7 cellular contexts compared by ENCODE assay signal in genomic region chrX:105028962-105029361, GRCh38.
DNase-seq lines count a peak whose midpoint lies in the region; ATAC-seq, FAIRE-seq and TF ChIP-seq lines count a peak whose summit lies in the region.
"Not testable (repeated sequence)": the region's sequence is repeated elsewhere in the genome, so short reads cannot be mapped to it uniquely, and the experiment has no call there.

No MANE protein-coding gene starts in this region.

- RAD21 ChIA-PET in GM12878 (lab: Charles Lee; ENCODE audit: unreplicated experiment): not testable (repeated sequence)

- H3K4me3 ChIP-seq in HEK293 (ENCODE audit: low read depth, low read length); GM12878; kidney (ENCODE audit: low read length in 2 of 2); HepG2 (replicated peaks in 1 of 3; ENCODE audit: insufficient read depth in 1 of 3, low read depth in 2 of 3, low read length in 3 of 3); pancreas: not testable (repeated sequence)

- CTCF ChIA-PET in HEK293 (lab: Yijun Ruan, JAX); GM12878 (lab: Yijun Ruan, JAX); HepG2 (lab: Yijun Ruan, JAX; ENCODE audit: low intra/inter-chr PET ratio, low total read pairs): not testable (repeated sequence)

- not testable (repeated sequence) for TF ChIP-seq POLR2A in GM12878 (IDR thresholded peaks at IDR 0.05; ENCODE audit: low read depth, low read length); HepG2 (IDR thresholded peaks at IDR 0.05; ENCODE audit: insufficient read depth in 1 of 2, low read depth in 2 of 2, low read length in 2 of 2)

- not testable (repeated sequence) for H3K36me3 ChIP-seq in HEK293 (ENCODE audit: control insufficient read depth in 2 of 2, insufficient read depth in 1 of 2, low read length in 2 of 2); GM12878 (ENCODE audit: control insufficient read depth in 2 of 2, insufficient read depth in 2 of 2, low read length in 1 of 2); kidney (ENCODE audit: control insufficient read depth in 1 of 2, insufficient read depth in 2 of 2, low read length in 2 of 2); HepG2 (replicated peaks in 1 of 2; ENCODE audit: control insufficient read depth in 1 of 2, insufficient read depth in 2 of 2, low read length in 2 of 2); pancreas

- in situ Hi-C loops in GM12878 (cut with MboI); HepG2 (cut with HindIII; ENCODE audit: extremely low pct_ligation_motif_present, low pct_unique_long_range_greater_than_20kb): not testable (repeated sequence)

- ATAC-seq in GM12878, HepG2, pancreas: not testable (repeated sequence)

- not testable (repeated sequence) for H3K4me1 ChIP-seq in HEK293 (ENCODE audit: control insufficient read depth, insufficient read depth, low read length); GM12878 (ENCODE audit: control insufficient read depth, insufficient read depth, low read length); kidney (ENCODE audit: control insufficient read depth in 1 of 2, insufficient read depth in 1 of 2, low read depth in 1 of 2, low read length in 2 of 2); HepG2 (ENCODE audit: insufficient read depth, low read length); pancreas

- H4K20me1 ChIP-seq in GM12878 (ENCODE audit: control insufficient read depth, insufficient read depth); HepG2 (ENCODE audit: insufficient read depth, low read length): not testable (repeated sequence)

- H2AFZ ChIP-seq in GM12878 (ENCODE audit: control insufficient read depth, low read depth, low read length); HepG2 (ENCODE audit: low read length): not testable (repeated sequence)

- intact Hi-C loops in GM12878 (cut with micrococcal nuclease; ENCODE audit: unreplicated experiment); kidney (cut with DNase I); HepG2 (cut with micrococcal nuclease; ENCODE audit: unreplicated experiment); pancreas (cut with DNase I): not testable (repeated sequence)

- DNase-seq in GM12878 (ENCODE audit: low read depth, low spot score); kidney; HepG2 (ENCODE audit: low spot score); pancreas: not testable (repeated sequence)

- not testable (repeated sequence) for H3K27me3 ChIP-seq in GM12878 (replicated peaks in 1 of 2; ENCODE audit: control insufficient read depth in 2 of 2, insufficient read depth in 2 of 2, low read length in 1 of 2); HepG2 (ENCODE audit: control insufficient read depth in 1 of 2, insufficient read depth in 2 of 2, low read length in 2 of 2); pancreas

- FAIRE-seq in A204.1 (lab: Jason Lieb, UNC): peak; percentile 3
- not testable (repeated sequence) for FAIRE-seq in GM12878 (lab: Jason Lieb, UNC); HepG2 (lab: Jason Lieb, UNC)
- FAIRE-seq in colon (lab: Jason Lieb, UNC): peak; percentile 91
- FAIRE-seq in kidney (lab: Jason Lieb, UNC): peak; percentile 62
- peak; percentile 26 for FAIRE-seq in pancreas (lab: Jason Lieb, UNC)

- not testable (repeated sequence) for TF ChIP-seq RAD21 in GM12878 (IDR thresholded peaks at IDR 0.05; ENCODE audit: insufficient read depth, low read depth, low read length); HepG2 (CRISPR knock-in tag; IDR thresholded peaks at IDR 0.05)

- H3K79me2 ChIP-seq in GM12878 (ENCODE audit: control insufficient read depth, insufficient read depth, low read length); HepG2 (ENCODE audit: insufficient read depth, low read length): not testable (repeated sequence)

- 2% methylated on average over 2 of the region's 3 CpGs for WGBS in GM12878 (ENCODE audit: insufficient coverage, insufficient replicate concordance, low lambda C conversion rate, missing lambda C conversion rate)
- 0% methylated on average over 3 of the region's 3 CpGs for WGBS in HepG2 (ENCODE audit: low lambda C conversion rate)
- 63 to 76% methylated on average over 2 of the region's 3 CpGs for WGBS in pancreas, 2 donors

- not testable (repeated sequence) for H3K27ac ChIP-seq in HEK293 (ENCODE audit: extremely low read depth, low read depth, low read length); GM12878 (ENCODE audit: control insufficient read depth, insufficient read depth); kidney (ENCODE audit: low read depth in 2 of 2, low read length in 2 of 2); HepG2 (ENCODE audit: extremely low read length, insufficient read depth, low read length); pancreas

- BruUV-seq in GM12878 (replicated peaks; lab: Mats Ljungman, UMichigan); HepG2 (replicated peaks; lab: Mats Ljungman, UMichigan): not testable (repeated sequence)

- H3K4me2 ChIP-seq in GM12878 (ENCODE audit: control insufficient read depth, insufficient read depth); HepG2 (ENCODE audit: low read depth, low read length): not testable (repeated sequence)

- TF ChIP-seq CTCF in HEK293 (tag by site-specific recombination; IDR thresholded peaks at IDR 0.05); GM12878 (IDR thresholded peaks at IDR 0.05 in 2 of 3, conservative IDR thresholded peaks at IDR 0.05 in 1 of 3; ENCODE audit: control insufficient read depth in 2 of 3, extremely low read depth in 1 of 3, insufficient read depth in 1 of 3, low read depth in 3 of 3, low read length in 3 of 3); kidney (IDR thresholded peaks at IDR 0.05; ENCODE audit: borderline replicate concordance, extremely low read depth, insufficient read depth); HepG2 (CRISPR knock-in tag; IDR thresholded peaks at IDR 0.05); pancreas (IDR thresholded peaks at IDR 0.05): not testable (repeated sequence)

- POLR2A ChIA-PET in HEK293 (lab: Yijun Ruan, JAX); GM12878 (lab: Charles Lee); HepG2 (lab: Yijun Ruan, JAX): not testable (repeated sequence)

- H3K9me3 ChIP-seq in HEK293 (ENCODE audit: control insufficient read depth, insufficient read depth, low read depth, low read length); GM12878 (replicated peaks; ENCODE audit: control insufficient read depth, insufficient read depth, low read length); kidney (ENCODE audit: control insufficient read depth in 1 of 2, low read length in 2 of 2); HepG2 (ENCODE audit: low read length); pancreas: not testable (repeated sequence)

- TF ChIP-seq EP300 in GM12878 (IDR thresholded peaks at IDR 0.05; ENCODE audit: borderline replicate concordance in 1 of 2, control insufficient read depth in 1 of 2, low read depth in 2 of 2, low read length in 2 of 2); HepG2 (IDR thresholded peaks at IDR 0.05; ENCODE audit: low read depth in 2 of 2, low read length in 2 of 2); HepG2 (CRISPR knock-in tag; IDR thresholded peaks at IDR 0.05; ENCODE audit: borderline replicate concordance): not testable (repeated sequence)

- H3K9ac ChIP-seq in GM12878 (ENCODE audit: control insufficient read depth, insufficient read depth, low read length); kidney (ENCODE audit: low read length in 2 of 2); HepG2 (ENCODE audit: insufficient read depth, low read depth, low read length): not testable (repeated sequence)

- SMC1A ChIA-PET in GM12878 (lab: Charles Lee; ENCODE audit: uncharacterized antibody, unreplicated experiment): not testable (repeated sequence)

TF ChIP-seq in GM12878, 131 proteins besides CTCF, POLR2A, EP300 and RAD21:
- peak; percentile 33; the same call in 1 of the 2 replicates for TF ChIP-seq ATF7 (IDR thresholded peaks at IDR 0.05; ENCODE audit: low read depth)

TF ChIP-seq in HepG2, 621 proteins besides CTCF, POLR2A, EP300 and RAD21:
- TF ChIP-seq ATF7 (IDR thresholded peaks at IDR 0.05): peak; percentile 66
- TF ChIP-seq ATF7 (CRISPR knock-in tag; IDR thresholded peaks at IDR 0.05): not testable (repeated sequence)
